In the genomic region with DNA sequence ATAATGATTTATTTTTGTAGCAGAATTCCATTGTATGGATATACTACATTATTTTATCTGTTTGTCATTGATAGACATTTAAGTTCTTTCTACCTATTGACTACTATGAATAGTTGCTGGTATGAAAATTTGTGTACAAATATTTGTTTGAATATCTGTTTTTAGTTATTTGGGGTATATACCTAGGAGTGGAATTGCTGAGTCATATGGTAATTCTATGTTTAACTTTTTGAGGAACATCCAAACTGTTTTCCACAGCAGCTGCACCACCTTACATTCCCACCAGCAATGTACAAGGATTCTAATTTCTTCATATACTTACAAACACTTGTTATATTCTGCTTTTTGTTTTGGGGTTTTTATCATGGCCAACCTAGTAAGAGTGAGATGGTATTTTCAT, we compare ENCODE assay signal across 21 cellular contexts. TPM values are rescaled to one million over a fixed set of nuclear protein-coding genes. Genes with fewer than 3 reads are reported as not detected.
DNase-seq lines count a peak whose midpoint lies in the region; ATAC-seq, FAIRE-seq and TF ChIP-seq lines count a peak whose summit lies in the region.
"Had no signal": no experiment of that assay in that cellular context is flagged by ENCODE, and none has a peak within 500 bp of the region (broad histone marks: within the 10 kb centered on the region; RNA-seq: fewer than 3 reads in every experiment).

No MANE protein-coding gene starts in this region.

- H3K36me3 Mint-ChIP-seq in neural crest cell (ENCODE audit: low read depth) (peaks cover 18% of the 10 kb centered on the region), HFFc6 (ENCODE audit: low read depth) (no peaks in the 10 kb centered on the region)
- H3K36me3 Mint-ChIP-seq in activated CD8-positive, alpha-beta memory T cell treated with anti-CD3 and anti-CD28 coated beads, Interleukin-2, amount 10 ng/mL, durations not matched to agents 7 days and 5 days = peaks cover 5% of the 10 kb centered on the region

- TF ChIP-seq RAD21 in A549 (conservative IDR thresholded peaks at IDR 0.05 in 1 of 2, IDR thresholded peaks at IDR 0.05 in 1 of 2) = no peak

- no peak for TF ChIP-seq POLR2A in A549 (IDR thresholded peaks at IDR 0.05; ENCODE audit: low read length)

- CTCF ChIA-PET in A549 (lab: Yijun Ruan, JAX) = no interaction called here
- CTCF ChIA-PET in activated CD8-positive, alpha-beta memory T cell treated with anti-CD3 and anti-CD28 coated beads, Interleukin-2, amount 10 ng/mL, durations not matched to agents 7 days and 5 days (lab: Charles Lee) = no interaction called here

- TF ChIP-seq CTCF in A549 (IDR thresholded peaks at IDR 0.05) = no peak
- no peak for TF ChIP-seq CTCF in neural crest cell (conservative IDR thresholded peaks at IDR 0.05)
- no peak for TF ChIP-seq CTCF in HFFc6 (IDR thresholded peaks at IDR 0.05)

- no peak for TF ChIP-seq EP300 in A549 (IDR thresholded peaks at IDR 0.05)

- DNase-seq in A549 (ENCODE audit: low read depth in 1 of 2, low spot score in 1 of 2) (no peak), GM19239 (ENCODE audit: insufficient read length, low spot score) (no peak), LHCN-M2 (ENCODE audit: low read depth) (peak; percentile 0), neural crest cell (ENCODE audit: low read depth, low spot score) (no peak), AG08396 (ENCODE audit: low spot score) (no peak), HFFc6 (no peak)
- no peak for DNase-seq in activated CD8-positive, alpha-beta memory T cell treated with anti-CD3 and anti-CD28 coated beads, Interleukin-2, amount 10 ng/mL, durations not matched to agents 7 days and 5 days
- DNase-seq: 8988T; Caco-2; CD4-positive, CD25-positive, alpha-beta regulatory T cell; CD8-positive, alpha-beta T cell; DMS153; EL; GDM1; GM23248; H9 had no signal

- H3K4me1 Mint-ChIP-seq in neural crest cell (no peaks in the 10 kb centered on the region), HFFc6 (ENCODE audit: low read depth) (no peaks in the 10 kb centered on the region)
- no peaks in the 10 kb centered on the region for H3K4me1 Mint-ChIP-seq in activated CD8-positive, alpha-beta memory T cell treated with anti-CD3 and anti-CD28 coated beads, Interleukin-2, amount 10 ng/mL, durations not matched to agents 7 days and 5 days
- H3K4me1 Mint-ChIP-seq: B cell; CD4-positive, CD25-positive, alpha-beta regulatory T cell had no signal

- 0 out of 3 replicates have a peak, but pooled peaks cover 3% of the 10 kb centered on the region for H3K4me1 ChIP-seq in A549
- H3K4me1 ChIP-seq: BLaER1 had no signal

- H3K9me3 Mint-ChIP-seq in neural crest cell (peaks cover 3% of the 10 kb centered on the region), HFFc6 (no peaks in the 10 kb centered on the region)
- H3K9me3 Mint-ChIP-seq in activated CD8-positive, alpha-beta memory T cell treated with anti-CD3 and anti-CD28 coated beads, Interleukin-2, amount 10 ng/mL, durations not matched to agents 7 days and 5 days (ENCODE audit: low read depth) = no peaks in the 10 kb centered on the region
- H3K9me3 Mint-ChIP-seq: CD8-positive, alpha-beta T cell; H9 had no signal

- H3K4me3 Mint-ChIP-seq in neural crest cell (no peak overlapping the region), HFFc6 (no peak overlapping the region)
- no peak overlapping the region for H3K4me3 Mint-ChIP-seq in activated CD8-positive, alpha-beta memory T cell treated with anti-CD3 and anti-CD28 coated beads, Interleukin-2, amount 10 ng/mL, durations not matched to agents 7 days and 5 days
- H3K4me3 Mint-ChIP-seq: B cell; CD4-positive, CD25-positive, alpha-beta regulatory T cell; CD8-positive, alpha-beta T cell; H9 had no signal

- no peak overlapping the region for H3K4me3 ChIP-seq in A549
- H3K4me3 ChIP-seq: BLaER1, GM12878, GM23248 had no signal

- H3K27me3 Mint-ChIP-seq in neural crest cell (ENCODE audit: low read depth) = no peaks in the 10 kb centered on the region
- H3K27me3 Mint-ChIP-seq in activated CD8-positive, alpha-beta memory T cell treated with anti-CD3 and anti-CD28 coated beads, Interleukin-2, amount 10 ng/mL, durations not matched to agents 7 days and 5 days = no peaks in the 10 kb centered on the region
- peaks cover 2% of the 10 kb centered on the region; the same call in 1 of the 2 replicates for H3K27me3 Mint-ChIP-seq in HFFc6 (ENCODE audit: insufficient read depth)
- H3K27me3 Mint-ChIP-seq: B cell; CD4-positive, CD25-positive, alpha-beta regulatory T cell had no signal

- no peak overlapping the region for H3K4me2 ChIP-seq in A549
- H3K4me2 ChIP-seq: BLaER1 had no signal

- ATAC-seq in A549 = no peak
- ATAC-seq in activated CD8-positive, alpha-beta memory T cell treated with anti-CD3 and anti-CD28 coated beads, Interleukin-2, amount 10 ng/mL, durations not matched to agents 7 days and 5 days = no peak
- ATAC-seq: CD8-positive, alpha-beta T cell; GM12878; HCT116 had no signal

- FAIRE-seq in A549 (lab: Jason Lieb, UNC) (no peak), GM19239 (lab: Jason Lieb, UNC) (peak; percentile 11)
- FAIRE-seq: GM12878 had no signal

- H3K27ac Mint-ChIP-seq in neural crest cell (ENCODE audit: unreplicated experiment) (peak overlapping the region; percentile 19), HFFc6 (no peak overlapping the region)
- H3K27ac Mint-ChIP-seq in activated CD8-positive, alpha-beta memory T cell treated with anti-CD3 and anti-CD28 coated beads, Interleukin-2, amount 10 ng/mL, durations not matched to agents 7 days and 5 days = no peak overlapping the region
- H3K27ac Mint-ChIP-seq: B cell; CD4-positive, CD25-positive, alpha-beta regulatory T cell; CD8-positive, alpha-beta T cell; H9 had no signal

- H3K27ac ChIP-seq in A549 = peak overlapping the region in 1 of 2 experiments; percentile 1; a peak in 1 of 6 replicates
- H3K27ac ChIP-seq: BLaER1, C4-2B, GM23248 had no signal

- POLR2A ChIA-PET in A549 (lab: Yijun Ruan, JAX) = no interaction called here

- no peaks in the 10 kb centered on the region for H3K9me3 ChIP-seq in A549
- H3K9me3 ChIP-seq: BLaER1, Caco-2 had no signal

TF ChIP-seq in A549, 52 proteins besides CTCF, POLR2A, EP300 and RAD21:
- TF ChIP-seq, protein P1, sequence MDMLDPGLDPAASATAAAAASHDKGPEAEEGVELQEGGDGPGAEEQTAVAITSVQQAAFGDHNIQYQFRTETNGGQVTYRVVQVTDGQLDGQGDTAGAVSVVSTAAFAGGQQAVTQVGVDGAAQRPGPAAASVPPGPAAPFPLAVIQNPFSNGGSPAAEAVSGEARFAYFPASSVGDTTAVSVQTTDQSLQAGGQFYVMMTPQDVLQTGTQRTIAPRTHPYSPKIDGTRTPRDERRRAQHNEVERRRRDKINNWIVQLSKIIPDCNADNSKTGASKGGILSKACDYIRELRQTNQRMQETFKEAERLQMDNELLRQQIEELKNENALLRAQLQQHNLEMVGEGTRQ (IDR thresholded peaks at IDR 0.05) = no peak
- TF ChIP-seq MAFK (IDR thresholded peaks at IDR 0.05; ENCODE audit: partially characterized antibody) = peak; percentile 59
- 0 out of 2 replicates have a peak, but pooled peaks have one; percentile 19 for TF ChIP-seq NFE2L2 (conservative IDR thresholded peaks at IDR 0.05; ENCODE audit: low read length)
- TF ChIP-seq, protein P2, sequence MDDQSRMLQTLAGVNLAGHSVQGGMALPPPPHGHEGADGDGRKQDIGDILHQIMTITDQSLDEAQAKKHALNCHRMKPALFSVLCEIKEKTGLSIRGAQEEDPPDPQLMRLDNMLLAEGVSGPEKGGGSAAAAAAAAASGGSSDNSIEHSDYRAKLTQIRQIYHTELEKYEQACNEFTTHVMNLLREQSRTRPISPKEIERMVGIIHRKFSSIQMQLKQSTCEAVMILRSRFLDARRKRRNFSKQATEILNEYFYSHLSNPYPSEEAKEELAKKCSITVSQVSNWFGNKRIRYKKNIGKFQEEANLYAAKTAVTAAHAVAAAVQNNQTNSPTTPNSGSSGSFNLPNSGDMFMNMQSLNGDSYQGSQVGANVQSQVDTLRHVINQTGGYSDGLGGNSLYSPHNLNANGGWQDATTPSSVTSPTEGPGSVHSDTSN (IDR thresholded peaks at IDR 0.05) = no peak
- TF ChIP-seq CBX8 (IDR thresholded peaks at IDR 0.05) = no peak

RNA-seq across cellular contexts. Expression of a gene that starts 56.1 kb away (rescaled TPM):
- 12.1 and 14.1 TPM in 2 replicates for polyA plus RNA-seq in A549 (2011; rRNA removed)
- 3.2 and 3.5 TPM in 2 replicates for polyA plus RNA-seq in A549 (2012; cell fraction: cytosol; rRNA removed)
- 1.2 and 5.6 TPM in 2 replicates for polyA plus RNA-seq in A549 (2012; cell fraction: nucleus; rRNA removed)
- 8.5 to 9.9 TPM (median 9.6 TPM) in 3 replicates for polyA plus RNA-seq in A549 (2017; fragmentation: RNase III; extraction: RNeasy Plus Mini Kit Qiagen cat#74134 plus additional on column Dnase treatment)
- polyA minus RNA-seq in A549 (2011; rRNA and poly(A)+ RNA removed) = 1.8 and 2.3 TPM in 2 replicates
- total RNA-seq in LHCN-M2 (2014; rRNA removed) = 9.8 and 10.6 TPM in 2 replicates
- 10.9 TPM for polyA plus RNA-seq in LHCN-M2 (2012)
- 18.9 and 19.2 TPM in 2 replicates for total RNA-seq in neural crest cell
- total RNA-seq in activated CD8-positive, alpha-beta memory T cell treated with anti-CD3 and anti-CD28 coated beads, Interleukin-2, amount 10 ng/mL, durations not matched to agents 7 days and 5 days = 10 to 100 TPM; 12.2 to 15.5 TPM
- total RNA-seq in HFFc6 (2021; fragmentation: NEBNext Ultra II Directional; extraction: Animal tissue kit (Norgen Biotek cat#: 25700)) = 1 to 10 TPM; 5.8 to 7.6 (median 6.9) TPM
